27 cellular contexts compared by ENCODE assay signal in genomic region chr5:21140987-21141386, GRCh38.
"Had no signal": no experiment of that assay in that cellular context is flagged by ENCODE, and none has a peak within 500 bp of the region (broad histone marks: within the 10 kb centered on the region; RNA-seq: fewer than 3 reads in every experiment).

No MANE protein-coding gene starts in this region.

- DNase-seq: activated CD4-positive, alpha-beta memory T cell treated with anti-CD3 and anti-CD28 coated beads for 36 hours; activated CD4-positive, alpha-beta T cell treated with anti-CD3 and anti-CD28 coated beads, Interleukin-2, amount 50 U/mL, for 1 hour; activated CD8-positive, alpha-beta memory T cell treated with anti-CD3 and anti-CD28 coated beads, Interleukin-2, amount 50 U/mL, for 4 hours; activated effector memory CD4-positive, alpha-beta T cell treated with anti-CD3 and anti-CD28 coated beads, Interleukin-2, amount 50 U/mL, for 16 hours; activated naive CD4-positive, alpha-beta T cell; activated T-cell treated with anti-CD3 and anti-CD28 coated beads for 4 hours; activated T-cell treated with anti-CD3 and anti-CD28 coated beads, Interleukin-2, amount 50 U/mL, for 4 hours; amniotic stem cell; aorta; brain microvascular endothelial cell; central memory CD4-positive, alpha-beta T cell; Karpas-422; NCI-H1092 treated with DMSO at 0.1 percent for 48 hours; NCI-H1417; NCI-H146; NCI-H187; NCI-H2029 treated with DMSO at 0.1 percent for 48 hours; NCI-H2107; NCI-H226; NCI-H446 treated with DMSO at 0.1 percent for 48 hours; NCI-H524; OCI-M1; Right ventricle myocardium superior had no signal

- H3K27ac ChIP-seq: brain microvascular endothelial cell had no signal

- H3K27me3 ChIP-seq: brain microvascular endothelial cell had no signal

- H3K4me1 Mint-ChIP-seq: activated naive CD4-positive, alpha-beta T cell treated with anti-CD3 and anti-CD28 coated beads, Interleukin-2, amount 50 U/mL, for 24 hours had no signal

- H3K27ac Mint-ChIP-seq: activated CD4-positive, alpha-beta memory T cell treated with anti-CD3 and anti-CD28 coated beads for 36 hours; activated naive CD4-positive, alpha-beta T cell treated with anti-CD3 and anti-CD28 coated beads, Interleukin-2, amount 50 U/mL, for 24 hours; activated T-helper 1 cell treated with anti-CD3 and anti-CD28 coated beads, Interleukin-12 subunit alpha, Interleukin-12 subunit beta, Interleukin-2, Interleukin-4 antibody, amounts not matched to agents 30 ng/mL and 10 ng/mL and 1 ng/mL, durations not matched to agents 14 hours and 24 hours and 36 hours; T-helper 1 cell treated with Interleukin-12 subunit alpha and Interleukin-12 subunit beta and Interleukin-4 antibody, amounts not matched to agents 30 μg/mL and 1 μg/mL, for 36 hours; T-helper 2 cell treated with Interferon-gamma antibody and Interleukin-4, amounts not matched to agents 5 μg/mL and 100 μg/mL, for 36 hours had no signal

- H3K4me3 Mint-ChIP-seq: activated CD4-positive, alpha-beta memory T cell treated with anti-CD3 and anti-CD28 coated beads for 36 hours; activated naive CD4-positive, alpha-beta T cell treated with anti-CD3 and anti-CD28 coated beads, Interleukin-2, amount 50 U/mL, for 24 hours; activated T-cell treated with anti-CD3 and anti-CD28 coated beads, Interleukin-2, amount 50 U/mL, for 4 hours; activated T-helper 1 cell treated with anti-CD3 and anti-CD28 coated beads, Interleukin-12 subunit alpha, Interleukin-12 subunit beta, Interleukin-2, Interleukin-4 antibody, amounts not matched to agents 30 ng/mL and 10 ng/mL and 1 ng/mL, durations not matched to agents 14 hours and 24 hours and 36 hours; T-helper 1 cell treated with Interleukin-12 subunit alpha and Interleukin-12 subunit beta and Interleukin-4 antibody, amounts not matched to agents 30 μg/mL and 1 μg/mL, for 36 hours; T-helper 2 cell treated with Interferon-gamma antibody and Interleukin-4, amounts not matched to agents 5 μg/mL and 100 μg/mL, for 36 hours had no signal

- H3K36me3 ChIP-seq: brain microvascular endothelial cell had no signal

- H3K27me3 Mint-ChIP-seq: activated CD4-positive, alpha-beta memory T cell treated with anti-CD3 and anti-CD28 coated beads for 36 hours; activated naive CD4-positive, alpha-beta T cell treated with anti-CD3 and anti-CD28 coated beads, Interleukin-2, amount 50 U/mL, for 24 hours had no signal

- H3K36me3 Mint-ChIP-seq: activated CD4-positive, alpha-beta memory T cell treated with anti-CD3 and anti-CD28 coated beads for 36 hours; activated naive CD4-positive, alpha-beta T cell treated with anti-CD3 and anti-CD28 coated beads, Interleukin-2, amount 50 U/mL, for 24 hours had no signal

- H3K9me3 Mint-ChIP-seq: activated naive CD4-positive, alpha-beta T cell treated with anti-CD3 and anti-CD28 coated beads, Interleukin-2, amount 50 U/mL, for 24 hours; activated T-helper 1 cell treated with anti-CD3 and anti-CD28 coated beads, Interleukin-12 subunit alpha, Interleukin-12 subunit beta, Interleukin-2, Interleukin-4 antibody, amounts not matched to agents 30 ng/mL and 10 ng/mL and 1 ng/mL, durations not matched to agents 14 hours and 24 hours and 36 hours; T-helper 1 cell treated with Interleukin-12 subunit alpha and Interleukin-12 subunit beta and Interleukin-4 antibody, amounts not matched to agents 30 μg/mL and 1 μg/mL, for 36 hours had no signal

- ATAC-seq: activated T-cell treated with anti-CD3 and anti-CD28 coated beads, Interleukin-2, amount 50 U/mL, for 4 hours had no signal
